Comparison of ENCODE assay signal across 13 cellular contexts in the genomic region with DNA sequence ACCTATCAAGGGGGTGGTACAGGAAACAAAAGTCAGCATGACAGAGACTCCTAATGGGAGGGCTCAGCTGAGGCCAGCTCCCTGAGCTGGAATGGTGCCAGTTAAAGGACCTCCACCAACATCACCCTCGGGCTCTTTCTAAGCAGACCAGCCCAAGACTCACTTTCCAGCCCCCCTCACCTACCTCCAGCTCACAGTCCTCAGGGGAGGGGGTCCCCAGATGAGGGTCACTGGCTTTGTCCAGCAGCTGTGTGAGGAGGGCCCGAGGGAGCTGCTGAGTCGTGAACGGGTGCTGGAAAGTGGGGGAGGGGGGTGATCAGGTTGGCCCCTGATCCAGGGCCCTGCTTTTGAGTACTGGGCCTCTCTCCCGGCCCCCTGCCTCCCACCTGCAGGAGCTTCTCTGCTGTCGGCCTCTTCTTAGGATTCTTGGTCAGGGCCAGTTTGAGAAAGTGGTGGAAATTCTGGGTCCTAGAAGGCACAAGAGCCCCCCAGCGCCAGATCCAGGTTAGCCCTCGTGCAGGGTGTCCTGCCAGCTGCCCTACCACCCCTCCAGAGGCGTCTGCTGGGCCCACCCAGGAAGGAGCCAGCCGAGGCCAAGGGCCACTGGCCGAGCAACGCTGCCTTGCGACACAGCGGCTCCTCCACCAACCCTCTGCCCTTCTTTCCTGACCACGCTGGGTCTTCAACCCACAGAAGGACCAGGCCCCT. TPM values are rescaled to one million over a fixed set of nuclear protein-coding genes. Genes with fewer than 3 reads are reported as not detected.
DNase-seq lines count a peak whose midpoint lies in the region; ATAC-seq and TF ChIP-seq lines count a peak whose summit lies in the region.
"Had no signal": no experiment of that assay in that cellular context is flagged by ENCODE, and none has a peak within 500 bp of the region (broad histone marks: within the 10 kb centered on the region; RNA-seq: fewer than 3 reads in every experiment).

No MANE protein-coding gene starts in this region.

- intact Hi-C loops in heart left ventricle (cut with DNase I) (no loop called here), cardiac septum (cut with DNase I) (no loop called here)

- no peak for ATAC-seq in heart left ventricle

- WGBS in heart left ventricle, 4 donors: 35 to 64% (median 64%) methylated on average over 7 to 15 of the region's 15 CpGs

- H3K4me3 Mint-ChIP-seq in endothelial cell (ENCODE audit: unreplicated experiment) (peak overlapping the region; percentile 83), type B pancreatic cell (peak overlapping the region; percentile 25)

- H3K4me1 Mint-ChIP-seq in endothelial cell (ENCODE audit: unreplicated experiment): peaks cover 37% of the 10 kb centered on the region
- H3K4me1 Mint-ChIP-seq in type B pancreatic cell (ENCODE audit: unreplicated experiment): peaks cover 8% of the 10 kb centered on the region

- peaks cover 0 to 29% (median 20%) of the 10 kb centered on the region in 9 donors for H3K36me3 ChIP-seq in heart left ventricle

- peaks cover 5 to 47% (median 24%) of the 10 kb centered on the region in 12 donors for H3K4me1 ChIP-seq in heart left ventricle

- H3K9me3 Mint-ChIP-seq in endothelial cell (ENCODE audit: unreplicated experiment) (no peaks in the 10 kb centered on the region), type B pancreatic cell (no peaks in the 10 kb centered on the region)

- no peak for TF ChIP-seq POLR2A in heart left ventricle (IDR thresholded peaks at IDR 0.05)

- H3K36me3 Mint-ChIP-seq in endothelial cell (ENCODE audit: low read depth, unreplicated experiment) (peaks cover 23% of the 10 kb centered on the region), type B pancreatic cell (no peaks in the 10 kb centered on the region)

- no peaks in the 10 kb centered on the region for H3K27me3 ChIP-seq in heart left ventricle

- peaks cover 15% of the 10 kb centered on the region for H3K27me3 Mint-ChIP-seq in endothelial cell (ENCODE audit: unreplicated experiment)
- H3K27me3 Mint-ChIP-seq in type B pancreatic cell: no peaks in the 10 kb centered on the region

- H3K9me3 ChIP-seq in heart left ventricle: no peaks in the 10 kb centered on the region

- peak overlapping the region in 9 of 12 donors; percentile 4 to 93 (median 28) for H3K27ac ChIP-seq in heart left ventricle
- H3K27ac ChIP-seq: KMS-11, parathyroid adenoma had no signal

- no peak overlapping the region for H3K4me3 ChIP-seq in heart left ventricle

- DNase-seq in heart left ventricle (no peak), cardiac septum (ENCODE audit: low spot score) (no peak), NCI-H69 (lab: John Stamatoyannopoulos, UW) (peak; percentile 71), endothelial cell (ENCODE audit: low spot score) (no peak), type B pancreatic cell (ENCODE audit: extremely low spot score, unreplicated experiment) (no peak), NCI-H1105 (lab: John Stamatoyannopoulos, UW) (no peak)
- DNase-seq in NK-92 treated with Interleukin-12 subunit alpha and Interleukin-12 subunit beta, amount 100 ng/mL, for 24 hours (lab: John Stamatoyannopoulos, UW): no peak
- DNase-seq in effector CD8-positive, alpha-beta T cell (lab: John Stamatoyannopoulos, UW): no peak
- DNase-seq: activated T-cell treated with anti-CD3 and anti-CD28 coated beads for 4 hours, NCI-H2081 treated with DMSO at 0.1 percent for 48 hours had no signal

- no peak for TF ChIP-seq CTCF in heart left ventricle (IDR thresholded peaks at IDR 0.05)
- TF ChIP-seq CTCF in endothelial cell (IDR thresholded peaks at IDR 0.05; ENCODE audit: unreplicated experiment): no peak
- TF ChIP-seq CTCF in type B pancreatic cell (conservative IDR thresholded peaks at IDR 0.05): no peak

- H3K27ac Mint-ChIP-seq in endothelial cell (ENCODE audit: unreplicated experiment) (peak overlapping the region; percentile 66), type B pancreatic cell (no peak overlapping the region)

RNA-seq across cellular contexts. Expression of gene MAP4K2, which starts 2.9 kb away (rescaled TPM):
- total RNA-seq in heart left ventricle (10 to 100 TPM in 3 of 9 donors, 1 to 10 TPM in 6; 7.0 to 27.5 (median 8.6) TPM), cardiac septum (6.7 TPM), endothelial cell (ENCODE audit: unreplicated experiment) (202 TPM), type B pancreatic cell (ENCODE audit: low replicate concordance) (8.6 and 20.2 TPM in 2 replicates)
- polyA plus RNA-seq in heart left ventricle: 1 to 10 TPM; 7.8 to 9.5 TPM

RNA-seq across cellular contexts. Expression of gene MEN1, which starts 10.3 kb away (rescaled TPM):
- total RNA-seq in heart left ventricle (10 to 100 TPM in 4 of 9 donors, 1 to 10 TPM in 5; 6.6 to 15.0 (median 9.0) TPM), cardiac septum (8.6 TPM), endothelial cell (ENCODE audit: unreplicated experiment) (56.3 TPM), type B pancreatic cell (ENCODE audit: low replicate concordance) (35.5 and 50.6 TPM in 2 replicates)
- 10 to 100 TPM in 1 of 2 donors, 1 to 10 TPM in 1; 7.2 to 15.2 TPM for polyA plus RNA-seq in heart left ventricle

RNA-seq across cellular contexts. Expression of gene SF1, which starts 21.7 kb away (rescaled TPM):
- 100 to 1,000 TPM; 103 to 349 (median 157) TPM for total RNA-seq in heart left ventricle
- polyA plus RNA-seq in heart left ventricle: 10 to 100 TPM; 59.2 to 65.5 TPM
- 175 TPM for total RNA-seq in cardiac septum
- 322 TPM for total RNA-seq in endothelial cell (ENCODE audit: unreplicated experiment)
- total RNA-seq in type B pancreatic cell (ENCODE audit: low replicate concordance): 315 and 450 TPM in 2 replicates

RNA-seq across cellular contexts. Expression of gene PYGM, which starts 40.3 kb away (rescaled TPM):
- total RNA-seq in heart left ventricle (100 to 1,000 TPM in 4 of 9 donors, 10 to 100 TPM in 5; 51.6 to 167 (median 89.9) TPM), cardiac septum (42.5 TPM), endothelial cell (ENCODE audit: unreplicated experiment) (0.26 TPM), type B pancreatic cell (ENCODE audit: low replicate concordance) (2.0 and 239 TPM in 2 replicates)
- 10 to 100 TPM; 10.3 to 71.8 TPM for polyA plus RNA-seq in heart left ventricle
- total RNA-seq: RPMI7951 had no signal

RNA-seq across cellular contexts. Expression of gene CDC42BPG, which starts 44.4 kb away (rescaled TPM):
- under 1 TPM in 8 of 9 donors, not detected in 1; 0.12 to 0.50 (median 0.26) TPM for total RNA-seq in heart left ventricle
- polyA plus RNA-seq in heart left ventricle: under 1 TPM; 0.12 to 0.15 TPM
- total RNA-seq in cardiac septum: 1.2 TPM
- 4.1 TPM for total RNA-seq in endothelial cell (ENCODE audit: unreplicated experiment)
- total RNA-seq in type B pancreatic cell (ENCODE audit: low replicate concordance): 20.1 and 47.7 TPM in 2 replicates
- total RNA-seq: RPMI7951 had no signal
